In the genomic region with DNA sequence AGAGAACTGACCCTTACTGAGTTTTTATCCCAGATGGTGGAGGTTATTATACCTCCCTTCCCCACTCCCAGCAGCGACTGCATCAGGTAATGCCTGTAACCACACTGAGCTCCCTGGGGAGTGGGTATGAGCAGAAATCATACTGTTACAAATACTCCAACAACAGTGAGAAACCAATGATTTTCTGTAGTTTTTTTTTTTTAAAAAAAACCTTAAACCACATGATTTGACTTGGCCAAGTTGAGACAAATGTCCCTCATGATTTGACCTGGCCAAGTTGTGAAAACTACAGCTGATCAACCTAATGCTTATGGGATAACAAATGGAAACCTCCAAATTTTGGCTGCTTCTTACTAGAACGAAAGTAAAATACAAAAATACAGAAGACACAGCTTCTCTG, we compare ENCODE assay signal across 22 cellular contexts.
"Had no signal": no experiment of that assay in that cellular context is flagged by ENCODE, and none has a peak within 500 bp of the region (broad histone marks: within the 10 kb centered on the region; RNA-seq: fewer than 3 reads in every experiment).

No MANE protein-coding gene starts in this region.

- H3K4me1 ChIP-seq: esophagus muscularis mucosa, gastroesophageal sphincter, left lung, lower lobe of right lung, neural progenitor cell, suprapubic skin, thyroid gland, upper lobe of left lung, uterus had no signal

- H3K27me3 ChIP-seq: esophagus muscularis mucosa, gastroesophageal sphincter, left lung, neural progenitor cell, ovary, suprapubic skin, thyroid gland, upper lobe of left lung, uterus had no signal

- H3K4me3 ChIP-seq: esophagus muscularis mucosa, gastroesophageal sphincter, left lung, lower lobe of right lung, neural progenitor cell, ovary, suprapubic skin, thyroid gland, upper lobe of left lung, uterus had no signal

- H3K36me3 ChIP-seq: esophagus muscularis mucosa, gastroesophageal sphincter, left lung, lower lobe of right lung, neural progenitor cell, ovary, suprapubic skin, thyroid gland, upper lobe of left lung, uterus had no signal

- ATAC-seq: effector memory CD8-positive, alpha-beta T cell; gastroesophageal sphincter; left lung; lower lobe of right lung; natural killer cell treated with Interleukin-12 subunit alpha and Interleukin-12 subunit beta and Interleukin-15 and Interleukin-18, amount 100 ng/mL, for 72 hours; right cardiac atrium; stimulated activated effector memory CD8-positive, alpha-beta T cell treated with anti-CD3 and anti-CD28 coated beads, Interleukin-12 subunit alpha, Interleukin-12 subunit beta, amount 100 ng/mL, for 72 hours; stimulated activated naive CD8-positive, alpha-beta T cell treated with anti-CD3 and anti-CD28 coated beads, Interleukin-15, Interleukin-2, amounts not matched to agents 100 U/mL and 50 U/mL, for 24 hours had no signal

- H3K9me3 ChIP-seq: esophagus muscularis mucosa, gastroesophageal sphincter, left lung, lower lobe of right lung, ovary, suprapubic skin, thyroid gland, upper lobe of left lung, uterus had no signal

- DNase-seq: cortex of kidney; effector memory CD8-positive, alpha-beta T cell; foreskin fibroblast; glutamatergic neuron; left lung; lower lobe of right lung; nucleus accumbens; ovary; right cardiac atrium; stimulated activated CD4-positive, alpha-beta T cell treated with anti-CD3 and anti-CD28 coated beads, Interleukin-4, amount 100 ng/mL, for 1 hour; stimulated activated CD8-positive, alpha-beta memory T cell treated with anti-CD3 and anti-CD28 coated beads, Interleukin-4, amount 100 ng/mL, for 48 hours; stimulated activated naive CD8-positive, alpha-beta T cell treated with anti-CD3 and anti-CD28 coated beads, Interleukin-15, Interleukin-2, amounts not matched to agents 100 U/mL and 50 U/mL, for 24 hours; thyroid gland; upper lobe of left lung; uterus had no signal

- H3K27ac ChIP-seq: epithelial cell of prostate, esophagus muscularis mucosa, gastroesophageal sphincter, left lung, lower lobe of right lung, neural progenitor cell, ovary, suprapubic skin, thyroid gland, upper lobe of left lung, uterus had no signal
